10 cellular contexts compared by ENCODE assay signal in the genomic region with DNA sequence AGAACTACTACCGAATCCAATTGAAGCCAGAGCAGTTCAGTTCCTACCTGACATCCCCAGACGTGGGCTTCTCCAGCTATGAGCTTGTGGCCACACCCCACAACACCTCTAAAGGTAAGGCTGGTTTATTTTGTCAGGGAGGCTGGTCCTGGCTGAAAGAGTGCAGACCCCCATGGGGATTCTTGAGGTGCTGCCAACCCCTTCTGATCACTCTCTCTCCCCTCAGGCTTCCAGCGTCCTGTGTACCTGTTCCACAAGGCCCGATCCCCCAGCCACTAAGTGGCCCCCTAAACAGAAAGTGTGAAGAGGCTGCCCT. TPM values are rescaled to one million over a fixed set of nuclear protein-coding genes. Genes with fewer than 3 reads are reported as not detected.
A peak's percentile ranks its signal among the peaks of the same experiment; 100 is the strongest.
DNase-seq lines count a peak whose midpoint lies in the region; ATAC-seq and TF ChIP-seq lines count a peak whose summit lies in the region.
"Had no signal": no experiment of that assay in that cellular context is flagged by ENCODE, and none has a peak within 500 bp of the region (broad histone marks: within the 10 kb centered on the region; RNA-seq: fewer than 3 reads in every experiment).

No MANE protein-coding gene starts in this region.

- peaks cover 28% of the 10 kb centered on the region for H3F3A ChIP-seq in GM23248 (ENCODE audit: insufficient read depth)

- no peaks in the 10 kb centered on the region for H3K9me3 ChIP-seq in CD4-positive, alpha-beta memory T cell (ENCODE audit: control insufficient read depth in 1 of 2, low read length in 2 of 2)
- H3K9me3 ChIP-seq in HEK293 (ENCODE audit: control insufficient read depth, insufficient read depth, low read depth, low read length) (no peaks in the 10 kb centered on the region), neutrophil (no peaks in the 10 kb centered on the region), GM23248 (ENCODE audit: low read depth) (no peaks in the 10 kb centered on the region)

- peaks cover 62% of the 10 kb centered on the region for H3K79me2 ChIP-seq in GM23248 (ENCODE audit: insufficient read depth)

- peak overlapping the region in 6 of 7 donors; percentile 53 to 99 (median 70) for H3K27ac Mint-ChIP-seq in CD4-positive, alpha-beta memory T cell
- peak overlapping the region; percentile 44 to 94 for H3K27ac Mint-ChIP-seq in activated naive CD4-positive, alpha-beta T cell treated with anti-CD3 and anti-CD28 coated beads, Interleukin-2, amount 50 U/mL, for 72 hours
- no peak overlapping the region for H3K27ac Mint-ChIP-seq in chondrocyte (ENCODE audit: unreplicated experiment)

- H3K4me1 Mint-ChIP-seq in CD4-positive, alpha-beta memory T cell: peaks cover 26 to 77% (median 46%) of the 10 kb centered on the region in 4 donors
- peaks cover 44% of the 10 kb centered on the region for H3K4me1 Mint-ChIP-seq in chondrocyte (ENCODE audit: low read depth)

- in situ Hi-C loops in GM23248 (cut with MboI): no loop called here

- H3K27me3 ChIP-seq in CD4-positive, alpha-beta memory T cell (ENCODE audit: insufficient read depth, low read length): no peaks in the 10 kb centered on the region
- H3K27me3 ChIP-seq in neutrophil (no peaks in the 10 kb centered on the region), GM23248 (replicated peaks; ENCODE audit: insufficient read depth) (no peaks in the 10 kb centered on the region)

- no peak overlapping the region for H3K4me3 ChIP-seq in CD4-positive, alpha-beta memory T cell (ENCODE audit: low read length in 2 of 2)
- no peak overlapping the region for H3K4me3 ChIP-seq in HEK293 (ENCODE audit: low read depth, low read length)
- no peak overlapping the region for H3K4me3 ChIP-seq in neutrophil (ENCODE audit: low read depth in 1 of 2, low read length in 1 of 2)
- H3K4me3 ChIP-seq in GM23248: no peak overlapping the region

- CTCF ChIA-PET in CD4-positive, alpha-beta memory T cell (lab: Charles Lee; ENCODE audit: partially characterized antibody): interaction anchor here (1.3 to 2.7 kb wide), 2 partner anchors 17 to 300 kb away, joined by 5 to 8 read pairs; no protein-coding TSS in a partner anchor
- CTCF ChIA-PET in HEK293 (lab: Yijun Ruan, JAX): no interaction called here

- peaks cover 0 to 14% (median 0%) of the 10 kb centered on the region in 8 donors for H3K9me3 Mint-ChIP-seq in CD4-positive, alpha-beta memory T cell
- H3K9me3 Mint-ChIP-seq in activated naive CD4-positive, alpha-beta T cell treated with anti-CD3 and anti-CD28 coated beads, Interleukin-2, amount 50 U/mL, for 72 hours: no peaks in the 10 kb centered on the region
- no peaks in the 10 kb centered on the region for H3K9me3 Mint-ChIP-seq in chondrocyte (ENCODE audit: low read depth)

- peaks cover 22% of the 10 kb centered on the region for H3K36me3 ChIP-seq in CD4-positive, alpha-beta memory T cell (ENCODE audit: insufficient read depth, low read length)
- H3K36me3 ChIP-seq in HEK293 (ENCODE audit: control insufficient read depth in 2 of 2, insufficient read depth in 1 of 2, low read length in 2 of 2): peaks cover 4 to 48% of the 10 kb centered on the region in 2 experiments; a peak in 2 of 3 replicates
- peaks cover 26% of the 10 kb centered on the region for H3K36me3 ChIP-seq in neutrophil
- H3K36me3 ChIP-seq in GM23248 (ENCODE audit: low read depth): peaks cover 3% of the 10 kb centered on the region; the same call in 1 of the 2 replicates

- intact Hi-C loops in CD4-positive, alpha-beta memory T cell (cut with micrococcal nuclease): no loop called here

- no peaks in the 10 kb centered on the region for H4K20me1 ChIP-seq in GM23248 (ENCODE audit: insufficient read depth)

- peaks cover 54% of the 10 kb centered on the region for H3K4me1 ChIP-seq in CD4-positive, alpha-beta memory T cell (ENCODE audit: insufficient read depth, low read length)
- peaks cover 4% of the 10 kb centered on the region for H3K4me1 ChIP-seq in HEK293 (ENCODE audit: control insufficient read depth, insufficient read depth, low read length)
- peaks cover 36 to 47% of the 10 kb centered on the region in 2 experiments for H3K4me1 ChIP-seq in neutrophil (ENCODE audit: control insufficient read depth in 1 of 2, insufficient read depth in 1 of 2, low read depth in 1 of 2, low read length in 1 of 2)
- peaks cover 19% of the 10 kb centered on the region; the same call in 1 of the 2 replicates for H3K4me1 ChIP-seq in GM23248 (ENCODE audit: insufficient read depth)

- H3K9me2 ChIP-seq in GM23248 (ENCODE audit: insufficient read depth): no peaks in the 10 kb centered on the region

- H3K27ac ChIP-seq in CD4-positive, alpha-beta memory T cell (ENCODE audit: low read depth, low read length): no peak overlapping the region
- peak overlapping the region; percentile 36; the same call in 1 of the 2 replicates for H3K27ac ChIP-seq in HEK293 (ENCODE audit: extremely low read depth, low read depth, low read length)
- H3K27ac ChIP-seq in neutrophil: peak overlapping the region; percentile 98
- no peak overlapping the region for H3K27ac ChIP-seq in GM23248

- peaks cover 12 to 64% of the 10 kb centered on the region in 2 donors for H3K36me3 Mint-ChIP-seq in CD4-positive, alpha-beta memory T cell
- peaks cover 40 to 46% of the 10 kb centered on the region in 2 donors for H3K36me3 Mint-ChIP-seq in activated naive CD4-positive, alpha-beta T cell treated with anti-CD3 and anti-CD28 coated beads, Interleukin-2, amount 50 U/mL, for 72 hours
- H3K36me3 Mint-ChIP-seq in chondrocyte (ENCODE audit: low read depth): peaks cover 9% of the 10 kb centered on the region

- no peak overlapping the region for H2AFZ ChIP-seq in GM23248

- WGBS in GM23248 (ENCODE audit: low coverage in 1 of 2, low lambda C conversion rate in 2 of 2, missing lambda C conversion rate in 2 of 2), 2 experiments: 46 to 51% methylated on average over 4 of the region's 4 CpGs

- no peak overlapping the region for H3K4me2 ChIP-seq in GM23248 (ENCODE audit: unreplicated experiment)

- DNase-seq in CD4-positive, alpha-beta memory T cell: no peak
- no peak for DNase-seq in activated naive CD4-positive, alpha-beta T cell treated with anti-CD3 and anti-CD28 coated beads, Interleukin-2, amount 50 U/mL, for 72 hours (ENCODE audit: low spot score in 2 of 2)
- no peak for DNase-seq in chondrocyte (ENCODE audit: low spot score)
- no peak for DNase-seq in GM23248
- DNase-seq: cortex of kidney, NCI-H2107, retina had no signal

- peak overlapping the region in 6 of 8 donors; percentile 5 to 91 (median 64) for H3K4me3 Mint-ChIP-seq in CD4-positive, alpha-beta memory T cell
- H3K4me3 Mint-ChIP-seq in chondrocyte (ENCODE audit: unreplicated experiment): no peak overlapping the region

- no peak for TF ChIP-seq CTCF in HEK293 (tag by site-specific recombination; IDR thresholded peaks at IDR 0.05)
- TF ChIP-seq CTCF in neutrophil (IDR thresholded peaks at IDR 0.05): no peak
- no peak for TF ChIP-seq CTCF in chondrocyte (IDR thresholded peaks at IDR 0.05)

- ATAC-seq in activated naive CD4-positive, alpha-beta T cell treated with anti-CD3 and anti-CD28 coated beads, Interleukin-2, amount 50 U/mL, for 72 hours: no peak
- no peak for ATAC-seq in GM19467 (IDR thresholded peaks at IDR 0.05; ENCODE audit: unreplicated experiment)

- peaks cover 0 to 5% of the 10 kb centered on the region in 2 donors for H3K27me3 Mint-ChIP-seq in CD4-positive, alpha-beta memory T cell
- no peaks in the 10 kb centered on the region for H3K27me3 Mint-ChIP-seq in chondrocyte (ENCODE audit: low read depth)

- POLR2A ChIA-PET in CD4-positive, alpha-beta memory T cell (lab: Charles Lee; ENCODE audit: partially characterized antibody): interaction anchor here (0.7 to 7.0 kb wide), 3 partner anchors 20 to 256 kb away, joined by 3 to 74 read pairs (median 3); partner anchors contain the start of genes FBXO24, GPC2, LRCH4 and STAG3
- POLR2A ChIA-PET in HEK293 (lab: Yijun Ruan, JAX): interaction anchor here (0.6 kb wide), 1 partner anchor 73 kb away, joined by 3 read pairs; no protein-coding TSS in a partner anchor

- H3K9ac ChIP-seq in GM23248: no peak overlapping the region

RNA-seq across cellular contexts. Expression of gene PPP1R35, which starts 3.1 kb away (rescaled TPM):
- 10 to 100 TPM; 77.7 to 83.8 TPM for total RNA-seq in CD4-positive, alpha-beta memory T cell
- polyA plus RNA-seq in CD4-positive, alpha-beta memory T cell: 10 to 100 TPM; 28.6 to 49.7 TPM
- total RNA-seq in activated naive CD4-positive, alpha-beta T cell treated with anti-CD3 and anti-CD28 coated beads, Interleukin-2, amount 50 U/mL, for 72 hours: 10 to 100 TPM; 38.7 to 52.5 TPM
- total RNA-seq in chondrocyte: 20.5 to 23.0 TPM (median 21.0 TPM) in 3 replicates
- total RNA-seq in GM23248 (2014; rRNA removed; shearing (Covaris generic)): 11.9 and 15.8 TPM in 2 replicates
- 15.7 and 20.0 TPM in 2 replicates for polyA plus RNA-seq in GM23248 (2016; fragmentation: Nextera tagmentation; extraction: Ambion mirVana)

RNA-seq across cellular contexts. Expression of gene MEPCE, which starts 3.6 kb away (rescaled TPM):
- 10 to 100 TPM; 57.3 to 58.8 TPM for total RNA-seq in CD4-positive, alpha-beta memory T cell
- 10 to 100 TPM in 1 of 2 donors, 1 to 10 TPM in 1; 7.9 to 11.8 TPM for polyA plus RNA-seq in CD4-positive, alpha-beta memory T cell
- 10 to 100 TPM; 53.0 to 83.5 TPM for total RNA-seq in activated naive CD4-positive, alpha-beta T cell treated with anti-CD3 and anti-CD28 coated beads, Interleukin-2, amount 50 U/mL, for 72 hours
- 30.9 to 39.1 TPM (median 31.8 TPM) in 3 replicates for total RNA-seq in chondrocyte
- total RNA-seq in GM23248 (2014; rRNA removed; shearing (Covaris generic)): 24.2 and 27.2 TPM in 2 replicates
- 7.7 and 8.0 TPM in 2 replicates for polyA plus RNA-seq in GM23248 (2016; fragmentation: Nextera tagmentation; extraction: Ambion mirVana)

RNA-seq across cellular contexts. Expression of gene ZCWPW1, which starts 4.7 kb away (rescaled TPM):
- 10 to 100 TPM; 10.1 to 12.4 TPM for total RNA-seq in CD4-positive, alpha-beta memory T cell
- 1 to 10 TPM; 5.0 to 6.1 TPM for polyA plus RNA-seq in CD4-positive, alpha-beta memory T cell
- 1 to 10 TPM; 3.4 to 5.6 TPM for total RNA-seq in activated naive CD4-positive, alpha-beta T cell treated with anti-CD3 and anti-CD28 coated beads, Interleukin-2, amount 50 U/mL, for 72 hours
- total RNA-seq in chondrocyte: 2.3 to 3.8 TPM (median 2.6 TPM) in 3 replicates
- total RNA-seq in GM23248 (2014; rRNA removed; shearing (Covaris generic)): 0.89 and 1.9 TPM in 2 replicates
- polyA plus RNA-seq in GM23248 (2016; fragmentation: Nextera tagmentation; extraction: Ambion mirVana): 3.6 and 4.2 TPM in 2 replicates

RNA-seq across cellular contexts. Expression of gene SPACDR, which starts 30.8 kb away (rescaled TPM):
- 1 to 10 TPM; 4.6 to 5.7 TPM for total RNA-seq in CD4-positive, alpha-beta memory T cell
- under 1 TPM; 0.26 to 0.34 TPM for polyA plus RNA-seq in CD4-positive, alpha-beta memory T cell
- 1 to 10 TPM; 7.7 to 9.9 TPM for total RNA-seq in activated naive CD4-positive, alpha-beta T cell treated with anti-CD3 and anti-CD28 coated beads, Interleukin-2, amount 50 U/mL, for 72 hours
- total RNA-seq in chondrocyte: 0.42 to 0.87 TPM in 2 of 3 replicates, not detected in the other
- total RNA-seq in GM23248 (2014; rRNA removed; shearing (Covaris generic)): not detected in 2 replicates
- 0.50 TPM in 1 of 2 replicates, not detected in the other for polyA plus RNA-seq in GM23248 (2016; fragmentation: Nextera tagmentation; extraction: Ambion mirVana)

RNA-seq across cellular contexts. Expression of gene TSC22D4, which starts 45.8 kb away (rescaled TPM):
- 100 to 1,000 TPM; 144 to 154 TPM for total RNA-seq in CD4-positive, alpha-beta memory T cell
- 10 to 100 TPM; 30.0 to 34.5 TPM for polyA plus RNA-seq in CD4-positive, alpha-beta memory T cell
- total RNA-seq in activated naive CD4-positive, alpha-beta T cell treated with anti-CD3 and anti-CD28 coated beads, Interleukin-2, amount 50 U/mL, for 72 hours: 10 to 100 TPM; 96.2 to 99.9 TPM
- 24.0 to 34.1 TPM (median 33.0 TPM) in 3 replicates for total RNA-seq in chondrocyte
- total RNA-seq in GM23248 (2014; rRNA removed; shearing (Covaris generic)): 18.6 and 30.7 TPM in 2 replicates
- 19.1 and 20.7 TPM in 2 replicates for polyA plus RNA-seq in GM23248 (2016; fragmentation: Nextera tagmentation; extraction: Ambion mirVana)

Comparison
In these comparisons a context has a peak if more than half of its experiments do, and no peak if none do; other contexts are left out.
1. H3K27ac ChIP-seq: peak in HEK293 (single experiment) and neutrophil (single experiment); none in CD4-positive, alpha-beta memory T cell (single experiment) and GM23248 (single experiment).